Comparison of ENCODE assay signal across 2 cellular contexts in the genomic region with DNA sequence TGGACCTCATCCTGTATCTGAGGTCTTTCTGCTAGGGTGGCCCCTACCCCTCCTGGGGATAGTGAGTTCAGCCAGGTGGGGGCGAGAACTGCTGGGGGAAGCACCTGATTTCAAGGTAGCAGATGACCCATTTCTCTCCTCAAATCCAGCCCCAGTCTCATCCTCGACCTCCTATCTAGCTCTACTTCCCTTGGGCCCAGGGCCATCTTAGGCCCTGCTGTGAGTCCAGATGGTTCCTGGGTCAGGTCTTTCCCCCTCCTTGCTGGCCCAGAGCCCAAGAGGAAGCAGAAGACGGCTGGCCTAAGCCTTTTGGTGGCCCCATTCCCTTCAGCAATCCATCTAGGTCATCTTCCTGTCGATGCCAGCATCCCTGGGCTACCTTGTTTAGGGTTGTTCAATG.
TF ChIP-seq lines count a peak whose summit lies in the region.

No MANE protein-coding gene starts in this region.

TF ChIP-seq in SK-N-SH, 30 proteins besides CTCF, POLR2A, EP300 and RAD21:
- TF ChIP-seq, protein P1, sequence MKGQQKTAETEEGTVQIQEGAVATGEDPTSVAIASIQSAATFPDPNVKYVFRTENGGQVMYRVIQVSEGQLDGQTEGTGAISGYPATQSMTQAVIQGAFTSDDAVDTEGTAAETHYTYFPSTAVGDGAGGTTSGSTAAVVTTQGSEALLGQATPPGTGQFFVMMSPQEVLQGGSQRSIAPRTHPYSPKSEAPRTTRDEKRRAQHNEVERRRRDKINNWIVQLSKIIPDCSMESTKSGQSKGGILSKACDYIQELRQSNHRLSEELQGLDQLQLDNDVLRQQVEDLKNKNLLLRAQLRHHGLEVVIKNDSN (IDR thresholded peaks at IDR 0.05; ENCODE audit: borderline replicate concordance, low read depth): no peak
- TF ChIP-seq NRF1 (IDR thresholded peaks at IDR 0.05; ENCODE audit: low read depth, low read length): no peak
- no peak for TF ChIP-seq TAF1 (IDR thresholded peaks at IDR 0.05; ENCODE audit: borderline replicate concordance, low read depth, low read length)
- no peak for TF ChIP-seq SMC3 (IDR thresholded peaks at IDR 0.05; ENCODE audit: low read depth, low read length)
- TF ChIP-seq, protein P2, sequence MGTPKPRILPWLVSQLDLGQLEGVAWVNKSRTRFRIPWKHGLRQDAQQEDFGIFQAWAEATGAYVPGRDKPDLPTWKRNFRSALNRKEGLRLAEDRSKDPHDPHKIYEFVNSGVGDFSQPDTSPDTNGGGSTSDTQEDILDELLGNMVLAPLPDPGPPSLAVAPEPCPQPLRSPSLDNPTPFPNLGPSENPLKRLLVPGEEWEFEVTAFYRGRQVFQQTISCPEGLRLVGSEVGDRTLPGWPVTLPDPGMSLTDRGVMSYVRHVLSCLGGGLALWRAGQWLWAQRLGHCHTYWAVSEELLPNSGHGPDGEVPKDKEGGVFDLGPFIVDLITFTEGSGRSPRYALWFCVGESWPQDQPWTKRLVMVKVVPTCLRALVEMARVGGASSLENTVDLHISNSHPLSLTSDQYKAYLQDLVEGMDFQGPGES (IDR thresholded peaks at IDR 0.05; ENCODE audit: low read depth, low read length): no peak
- TF ChIP-seq, protein P3, sequence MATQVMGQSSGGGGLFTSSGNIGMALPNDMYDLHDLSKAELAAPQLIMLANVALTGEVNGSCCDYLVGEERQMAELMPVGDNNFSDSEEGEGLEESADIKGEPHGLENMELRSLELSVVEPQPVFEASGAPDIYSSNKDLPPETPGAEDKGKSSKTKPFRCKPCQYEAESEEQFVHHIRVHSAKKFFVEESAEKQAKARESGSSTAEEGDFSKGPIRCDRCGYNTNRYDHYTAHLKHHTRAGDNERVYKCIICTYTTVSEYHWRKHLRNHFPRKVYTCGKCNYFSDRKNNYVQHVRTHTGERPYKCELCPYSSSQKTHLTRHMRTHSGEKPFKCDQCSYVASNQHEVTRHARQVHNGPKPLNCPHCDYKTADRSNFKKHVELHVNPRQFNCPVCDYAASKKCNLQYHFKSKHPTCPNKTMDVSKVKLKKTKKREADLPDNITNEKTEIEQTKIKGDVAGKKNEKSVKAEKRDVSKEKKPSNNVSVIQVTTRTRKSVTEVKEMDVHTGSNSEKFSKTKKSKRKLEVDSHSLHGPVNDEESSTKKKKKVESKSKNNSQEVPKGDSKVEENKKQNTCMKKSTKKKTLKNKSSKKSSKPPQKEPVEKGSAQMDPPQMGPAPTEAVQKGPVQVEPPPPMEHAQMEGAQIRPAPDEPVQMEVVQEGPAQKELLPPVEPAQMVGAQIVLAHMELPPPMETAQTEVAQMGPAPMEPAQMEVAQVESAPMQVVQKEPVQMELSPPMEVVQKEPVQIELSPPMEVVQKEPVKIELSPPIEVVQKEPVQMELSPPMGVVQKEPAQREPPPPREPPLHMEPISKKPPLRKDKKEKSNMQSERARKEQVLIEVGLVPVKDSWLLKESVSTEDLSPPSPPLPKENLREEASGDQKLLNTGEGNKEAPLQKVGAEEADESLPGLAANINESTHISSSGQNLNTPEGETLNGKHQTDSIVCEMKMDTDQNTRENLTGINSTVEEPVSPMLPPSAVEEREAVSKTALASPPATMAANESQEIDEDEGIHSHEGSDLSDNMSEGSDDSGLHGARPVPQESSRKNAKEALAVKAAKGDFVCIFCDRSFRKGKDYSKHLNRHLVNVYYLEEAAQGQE (IDR thresholded peaks at IDR 0.05; ENCODE audit: low read depth, low read length): no peak
- TF ChIP-seq, protein P4, sequence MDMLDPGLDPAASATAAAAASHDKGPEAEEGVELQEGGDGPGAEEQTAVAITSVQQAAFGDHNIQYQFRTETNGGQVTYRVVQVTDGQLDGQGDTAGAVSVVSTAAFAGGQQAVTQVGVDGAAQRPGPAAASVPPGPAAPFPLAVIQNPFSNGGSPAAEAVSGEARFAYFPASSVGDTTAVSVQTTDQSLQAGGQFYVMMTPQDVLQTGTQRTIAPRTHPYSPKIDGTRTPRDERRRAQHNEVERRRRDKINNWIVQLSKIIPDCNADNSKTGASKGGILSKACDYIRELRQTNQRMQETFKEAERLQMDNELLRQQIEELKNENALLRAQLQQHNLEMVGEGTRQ (IDR thresholded peaks at IDR 0.05; ENCODE audit: borderline replicate concordance, low read depth, low read length): no peak
- TF ChIP-seq, protein P5, sequence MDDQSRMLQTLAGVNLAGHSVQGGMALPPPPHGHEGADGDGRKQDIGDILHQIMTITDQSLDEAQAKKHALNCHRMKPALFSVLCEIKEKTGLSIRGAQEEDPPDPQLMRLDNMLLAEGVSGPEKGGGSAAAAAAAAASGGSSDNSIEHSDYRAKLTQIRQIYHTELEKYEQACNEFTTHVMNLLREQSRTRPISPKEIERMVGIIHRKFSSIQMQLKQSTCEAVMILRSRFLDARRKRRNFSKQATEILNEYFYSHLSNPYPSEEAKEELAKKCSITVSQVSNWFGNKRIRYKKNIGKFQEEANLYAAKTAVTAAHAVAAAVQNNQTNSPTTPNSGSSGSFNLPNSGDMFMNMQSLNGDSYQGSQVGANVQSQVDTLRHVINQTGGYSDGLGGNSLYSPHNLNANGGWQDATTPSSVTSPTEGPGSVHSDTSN (IDR thresholded peaks at IDR 0.05): no peak
- TF ChIP-seq YY1 (IDR thresholded peaks at IDR 0.05; ENCODE audit: low read depth): no peak
- no peak for TF ChIP-seq RXRA (IDR thresholded peaks at IDR 0.05; ENCODE audit: borderline replicate concordance, low read depth)
- no peak for TF ChIP-seq SIN3A (IDR thresholded peaks at IDR 0.05; ENCODE audit: borderline replicate concordance, low read depth, low read length)
- TF ChIP-seq EZH2phosphoT487 (IDR thresholded peaks at IDR 0.05; ENCODE audit: borderline replicate concordance, low read depth): no peak
- no peak for TF ChIP-seq TEAD4 (IDR thresholded peaks at IDR 0.05; ENCODE audit: borderline replicate concordance, insufficient read depth)
- TF ChIP-seq FOXM1 (IDR thresholded peaks at IDR 0.05; ENCODE audit: low read depth): no peak

TF ChIP-seq in SK-N-SH treated with all-trans-retinoic acid at 6 μM for 48 hours, 23 proteins besides CTCF, POLR2A, EP300 and RAD21 (continued from another document):
- TF ChIP-seq, protein P6, sequence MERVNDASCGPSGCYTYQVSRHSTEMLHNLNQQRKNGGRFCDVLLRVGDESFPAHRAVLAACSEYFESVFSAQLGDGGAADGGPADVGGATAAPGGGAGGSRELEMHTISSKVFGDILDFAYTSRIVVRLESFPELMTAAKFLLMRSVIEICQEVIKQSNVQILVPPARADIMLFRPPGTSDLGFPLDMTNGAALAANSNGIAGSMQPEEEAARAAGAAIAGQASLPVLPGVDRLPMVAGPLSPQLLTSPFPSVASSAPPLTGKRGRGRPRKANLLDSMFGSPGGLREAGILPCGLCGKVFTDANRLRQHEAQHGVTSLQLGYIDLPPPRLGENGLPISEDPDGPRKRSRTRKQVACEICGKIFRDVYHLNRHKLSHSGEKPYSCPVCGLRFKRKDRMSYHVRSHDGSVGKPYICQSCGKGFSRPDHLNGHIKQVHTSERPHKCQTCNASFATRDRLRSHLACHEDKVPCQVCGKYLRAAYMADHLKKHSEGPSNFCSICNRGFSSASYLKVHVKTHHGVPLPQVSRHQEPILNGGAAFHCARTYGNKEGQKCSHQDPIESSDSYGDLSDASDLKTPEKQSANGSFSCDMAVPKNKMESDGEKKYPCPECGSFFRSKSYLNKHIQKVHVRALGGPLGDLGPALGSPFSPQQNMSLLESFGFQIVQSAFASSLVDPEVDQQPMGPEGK (CRISPR knock-in tag; IDR thresholded peaks at IDR 0.05; ENCODE audit: borderline replicate concordance): no peak
- TF ChIP-seq ISL1 (CRISPR knock-in tag; IDR thresholded peaks at IDR 0.05): no peak
- no peak for TF ChIP-seq ZC3H10 (CRISPR knock-in tag; IDR thresholded peaks at IDR 0.05)
- TF ChIP-seq CSDC2 (CRISPR knock-in tag; IDR thresholded peaks at IDR 0.05): no peak
- no peak for TF ChIP-seq ARNTL (CRISPR knock-in tag; IDR thresholded peaks at IDR 0.05; ENCODE audit: borderline replicate concordance, low read depth)
- no peak for TF ChIP-seq TOX (CRISPR knock-in tag; IDR thresholded peaks at IDR 0.05; ENCODE audit: borderline replicate concordance)
